Comparison of ENCODE assay signal across 20 cellular contexts in the genomic region with DNA sequence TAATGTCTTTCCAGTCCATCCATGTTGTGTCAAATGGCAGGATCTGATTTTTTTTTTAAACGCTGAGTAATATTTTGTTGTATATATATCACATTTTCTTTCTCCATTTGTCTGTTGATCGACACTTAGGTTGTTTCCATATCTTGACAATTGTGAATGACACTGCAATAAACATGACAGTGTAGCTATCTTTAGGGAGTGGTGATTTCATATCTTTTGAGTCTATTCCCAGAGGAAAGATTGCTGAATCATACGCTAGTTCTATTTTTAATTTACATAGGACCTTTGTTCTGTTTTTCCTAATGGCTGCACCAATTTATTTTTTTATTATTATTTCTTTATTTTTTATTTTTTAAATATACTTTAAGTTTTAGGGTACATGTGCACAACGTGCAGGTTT.
A peak's percentile ranks its signal among the peaks of the same experiment; 100 is the strongest.
DNase-seq lines count a peak whose midpoint lies in the region; ATAC-seq, FAIRE-seq and TF ChIP-seq lines count a peak whose summit lies in the region.
"Had no signal": no experiment of that assay in that cellular context is flagged by ENCODE, and none has a peak within 500 bp of the region (broad histone marks: within the 10 kb centered on the region; RNA-seq: fewer than 3 reads in every experiment).

No MANE protein-coding gene starts in this region.

- WGBS in small intestine, 3 donors: 62 to 78% (median 69%) methylated on average over 4 of the region's 4 CpGs
- 93% methylated on average over 4 of the region's 4 CpGs for WGBS in smooth muscle cell (ENCODE audit: low lambda C conversion rate)

- H3K79me2 ChIP-seq in smooth muscle cell (ENCODE audit: low read depth): no peaks in the 10 kb centered on the region

- H3K27me3 ChIP-seq in left ventricle myocardium inferior (ENCODE audit: low read depth) (no peaks in the 10 kb centered on the region), small intestine (ENCODE audit: control insufficient read depth in 2 of 2, insufficient read depth in 2 of 2, low read length in 2 of 2) (no peaks in the 10 kb centered on the region), smooth muscle cell (ENCODE audit: low read depth) (no peaks in the 10 kb centered on the region)
- H3K27me3 ChIP-seq: BLaER1 had no signal

- TF ChIP-seq CTCF in left ventricle myocardium inferior (IDR thresholded peaks at IDR 0.05; ENCODE audit: borderline replicate concordance): no peak
- no peak for TF ChIP-seq CTCF in smooth muscle cell (IDR thresholded peaks at IDR 0.05; ENCODE audit: borderline replicate concordance, insufficient read depth, poor library complexity, severe bottlenecking)

- H3K36me3 ChIP-seq in left ventricle myocardium inferior (no peaks in the 10 kb centered on the region), small intestine (ENCODE audit: control insufficient read depth in 2 of 2, insufficient read depth in 2 of 2, low read length in 2 of 2) (no peaks in the 10 kb centered on the region), smooth muscle cell (ENCODE audit: low read depth) (no peaks in the 10 kb centered on the region)
- H3K36me3 ChIP-seq: BLaER1 had no signal

- ATAC-seq in Right ventricle myocardium superior (ENCODE audit: poor library complexity): peak; percentile 80
- ATAC-seq: GM12878, HepG2 had no signal

- H3K4me1 ChIP-seq in left ventricle myocardium inferior (peaks cover 10% of the 10 kb centered on the region), small intestine (ENCODE audit: control insufficient read depth in 2 of 2, insufficient read depth in 1 of 2, low read depth in 1 of 2, low read length in 1 of 2) (peaks cover 0 to 4% of the 10 kb centered on the region in 2 donors), smooth muscle cell (ENCODE audit: low read depth) (no peaks in the 10 kb centered on the region)

- no peaks in the 10 kb centered on the region for H4K20me1 ChIP-seq in smooth muscle cell (ENCODE audit: low read depth)
- H4K20me1 ChIP-seq: BLaER1 had no signal

- H3K27ac ChIP-seq in left ventricle myocardium inferior (replicated peaks) (no peak overlapping the region), small intestine (ENCODE audit: low read depth in 1 of 2, low read length in 1 of 2) (no peak overlapping the region), smooth muscle cell (ENCODE audit: low read depth) (no peak overlapping the region)
- H3K27ac ChIP-seq: 22Rv1, BLaER1 had no signal

- no peaks in the 10 kb centered on the region for H3K9me3 ChIP-seq in left ventricle myocardium inferior (replicated peaks)
- no peaks in the 10 kb centered on the region for H3K9me3 ChIP-seq in small intestine (ENCODE audit: control insufficient read depth, low read depth)
- H3K9me3 ChIP-seq in smooth muscle cell (replicated peaks; ENCODE audit: low read depth): no peaks in the 10 kb centered on the region
- H3K9me3 ChIP-seq: BLaER1 had no signal

- H3K4me3 ChIP-seq in left ventricle myocardium inferior: no peak overlapping the region
- H3K4me3 ChIP-seq in small intestine (ENCODE audit: low read depth in 1 of 2, low read length in 2 of 2): no peak overlapping the region
- no peak overlapping the region for H3K4me3 ChIP-seq in smooth muscle cell
- H3K4me3 ChIP-seq: BLaER1, GM12878 had no signal

- no peak for DNase-seq in Right ventricle myocardium superior
- DNase-seq in left ventricle myocardium inferior: no peak
- DNase-seq in A172 (ENCODE audit: low spot score): peak; percentile 21
- peak; percentile 8 for DNase-seq in OCI-M1 (lab: John Stamatoyannopoulos, UW)
- peak; percentile 48 for DNase-seq in small intestine
- no peak for DNase-seq in smooth muscle cell (lab: John Stamatoyannopoulos, UW; ENCODE audit: unreplicated experiment)
- DNase-seq in activated effector memory CD4-positive, alpha-beta T cell treated with Interleukin-2 at 50 U/mL for 16 hours: no peak
- DNase-seq: Calu3; CD4-positive, alpha-beta memory T cell; DMS 273 treated with DMSO at 0.1 percent for 48 hours; DMS53; DND-41; EL; H9 had no signal

- intact Hi-C loops in Right ventricle myocardium superior (cut with DNase I) (no loop called here), left ventricle myocardium inferior (cut with micrococcal nuclease) (no loop called here)

- no peaks in the 10 kb centered on the region for H3F3A ChIP-seq in smooth muscle cell (ENCODE audit: low read depth)

- H2AFZ ChIP-seq in smooth muscle cell (ENCODE audit: low read depth): no peak overlapping the region

- no peak for FAIRE-seq in small intestine (lab: Jason Lieb, UNC)
- FAIRE-seq: GM12878, GM19239, H1, HepG2 had no signal

- no peak overlapping the region for H3K9ac ChIP-seq in smooth muscle cell (ENCODE audit: low read depth)
- H3K9ac ChIP-seq: BLaER1 had no signal

- H3K4me2 ChIP-seq in smooth muscle cell: no peak overlapping the region
- H3K4me2 ChIP-seq: BLaER1 had no signal

Comparison
In these comparisons a context has a peak if more than half of its experiments do, and no peak if none do; other contexts are left out.
1. DNase-seq: peak in A172 (single experiment), OCI-M1 (single experiment) and small intestine (single experiment); none in Right ventricle myocardium superior (single experiment), left ventricle myocardium inferior (single experiment), smooth muscle cell (single experiment) and activated effector memory CD4-positive, alpha-beta T cell treated with Interleukin-2 at 50 U/mL for 16 hours (single experiment).